16 cellular contexts compared by ENCODE assay signal in genomic region chr7:29326872-29327271, GRCh38.
DNase-seq lines count a peak whose midpoint lies in the region; TF ChIP-seq lines count a peak whose summit lies in the region.
"Had no signal": no experiment of that assay in that cellular context is flagged by ENCODE, and none has a peak within 500 bp of the region (broad histone marks: within the 10 kb centered on the region; RNA-seq: fewer than 3 reads in every experiment).

No MANE protein-coding gene starts in this region.

- H3K27ac Mint-ChIP-seq in glutamatergic neuron (ENCODE audit: unreplicated experiment): peak overlapping the region; percentile 82
- H3K27ac Mint-ChIP-seq: CD4-positive, alpha-beta T cell; GM23338; T-helper 1 cell treated with Interleukin-12 subunit alpha and Interleukin-12 subunit beta and Interleukin-4 antibody, amounts not matched to agents 30 μg/mL and 1 μg/mL, for 36 hours had no signal

- CTCF ChIA-PET in HEK293T (lab: Yijun Ruan, JAX): interaction anchor here (0.6 to 0.7 kb wide), 2 partner anchors 79 to 137 kb away, joined by 3 read pairs; no protein-coding TSS in a partner anchor

- H3K4me3 Mint-ChIP-seq in glutamatergic neuron (ENCODE audit: unreplicated experiment): peak overlapping the region; percentile 69
- H3K4me3 Mint-ChIP-seq: CD4-positive, alpha-beta T cell; GM23338; T-helper 1 cell treated with Interleukin-12 subunit alpha and Interleukin-12 subunit beta and Interleukin-4 antibody, amounts not matched to agents 30 μg/mL and 1 μg/mL, for 36 hours had no signal

- H3K9me3 Mint-ChIP-seq in glutamatergic neuron (ENCODE audit: unreplicated experiment): peaks cover 11% of the 10 kb centered on the region
- H3K9me3 Mint-ChIP-seq: CD4-positive, alpha-beta T cell; GM23338; T-helper 1 cell treated with Interleukin-12 subunit alpha and Interleukin-12 subunit beta and Interleukin-4 antibody, amounts not matched to agents 30 μg/mL and 1 μg/mL, for 36 hours had no signal

- TF ChIP-seq CTCF in glutamatergic neuron (IDR thresholded peaks at IDR 0.05; ENCODE audit: partially characterized antibody, unreplicated experiment): no peak

- POLR2A ChIA-PET in HEK293T (lab: Yijun Ruan, JAX): no interaction called here

- H3K4me1 Mint-ChIP-seq in glutamatergic neuron (ENCODE audit: low read depth, unreplicated experiment): peaks cover 57% of the 10 kb centered on the region

- intact Hi-C loops in cardiac septum (cut with DNase I): no loop called here

- DNase-seq in NCI-H510A treated with DMSO at 0.1 percent for 48 hours (lab: John Stamatoyannopoulos, UW): peak; percentile 33
- no peak for DNase-seq in NCI-H510A (lab: John Stamatoyannopoulos, UW)
- no peak for DNase-seq in HEK293T (ENCODE audit: extremely low spot score)
- DNase-seq in glutamatergic neuron: no peak
- no peak for DNase-seq in cardiac septum (ENCODE audit: low spot score)
- DNase-seq in NCI-H524 treated with DMSO at 0.1 percent for 48 hours (lab: John Stamatoyannopoulos, UW): no peak
- DNase-seq in SKM-1 (lab: John Stamatoyannopoulos, UW; ENCODE audit: unreplicated experiment): no peak
- DNase-seq: Calu3; CD4-positive, alpha-beta T cell; DND-41; KBM-7; PC-3; Right ventricle myocardium superior; T1000 had no signal

- peaks cover 4% of the 10 kb centered on the region for H3K36me3 Mint-ChIP-seq in glutamatergic neuron (ENCODE audit: unreplicated experiment)

- peaks cover 5% of the 10 kb centered on the region for H3K27me3 Mint-ChIP-seq in glutamatergic neuron (ENCODE audit: unreplicated experiment)
- H3K27me3 Mint-ChIP-seq: CD4-positive, alpha-beta T cell had no signal

TF ChIP-seq in HEK293T, 16 proteins besides CTCF, POLR2A, EP300 and RAD21:
- TF ChIP-seq PKNOX1 (IDR thresholded peaks at IDR 0.05) (peak; percentile 61), TARDBP (IDR thresholded peaks at IDR 0.05) (no peak), FOXM1 (IDR thresholded peaks at IDR 0.05; ENCODE audit: borderline replicate concordance) (no peak), ARNT (IDR thresholded peaks at IDR 0.05) (no peak), L3MBTL2 (conservative IDR thresholded peaks at IDR 0.05) (no peak), ELF4 (IDR thresholded peaks at IDR 0.05) (no peak)
